In genomic region chr3:143605661-143605950, GRCh38 we compare ENCODE assay signal across 26 cellular contexts.
DNase-seq lines count a peak whose midpoint lies in the region; ATAC-seq lines count a peak whose summit lies in the region.
"Had no signal": no experiment of that assay in that cellular context is flagged by ENCODE, and none has a peak within 500 bp of the region (broad histone marks: within the 10 kb centered on the region; RNA-seq: fewer than 3 reads in every experiment).

No MANE protein-coding gene starts in this region.

- no peak overlapping the region for H3K4me3 Mint-ChIP-seq in stimulated activated naive CD8-positive, alpha-beta T cell treated with anti-CD3 and anti-CD28 coated beads, Interleukin-15, amount 100 ng/mL, for 72 hours
- H3K4me3 Mint-ChIP-seq: activated T-cell treated with anti-CD3 and anti-CD28 coated beads, Interleukin-2, amount 50 U/mL, for 24 hours; T-cell had no signal

- DNase-seq in amniotic epithelial cell (ENCODE audit: low read depth), result peak; percentile 27
- no peak for DNase-seq in NCI-H1436 treated with DMSO at 0.1 percent for 48 hours (lab: John Stamatoyannopoulos, UW)
- DNase-seq in amygdala (lab: John Stamatoyannopoulos, UW), result no peak
- DNase-seq in stimulated activated naive CD8-positive, alpha-beta T cell treated with anti-CD3 and anti-CD28 coated beads, Interleukin-15, amount 100 ng/mL, for 72 hours, result no peak
- DNase-seq: activated CD4-positive, alpha-beta T cell treated with anti-CD3 and anti-CD28 coated beads for 4 hours; activated naive CD4-positive, alpha-beta T cell; activated T-cell treated with anti-CD3 and anti-CD28 coated beads, Interleukin-2, amount 50 U/mL, for 24 hours; amniotic stem cell; COR-L47; DMS79; effector memory CD4-positive, alpha-beta T cell; erythroblast; heart left ventricle; KG1; MV-4-11; NCI-H1694 treated with DMSO at 0.1 percent for 48 hours; NCI-H524 treated with DMSO at 0.1 percent for 48 hours; nucleus accumbens; SJCRH30; T-cell; upper lobe of left lung had no signal

- no peaks in the 10 kb centered on the region for H3K27me3 Mint-ChIP-seq in stimulated activated naive CD8-positive, alpha-beta T cell treated with anti-CD3 and anti-CD28 coated beads, Interleukin-15, amount 100 ng/mL, for 72 hours
- H3K27me3 Mint-ChIP-seq: activated T-cell treated with anti-CD3 and anti-CD28 coated beads, Interleukin-2, amount 50 U/mL, for 24 hours; T-cell had no signal

- ATAC-seq in GM21390 (IDR thresholded peaks at IDR 0.05; ENCODE audit: unreplicated experiment) (peak; percentile 18), HG02981 (IDR thresholded peaks at IDR 0.05; ENCODE audit: unreplicated experiment) (peak; percentile 28), GM18909 (IDR thresholded peaks at IDR 0.05; ENCODE audit: poor library complexity, unreplicated experiment) (no peak)
- no peak for ATAC-seq in stimulated activated naive CD8-positive, alpha-beta T cell treated with anti-CD3 and anti-CD28 coated beads, Interleukin-15, amount 100 ng/mL, for 72 hours
- ATAC-seq: A549, heart left ventricle, T-cell had no signal

- no peaks in the 10 kb centered on the region for H3K9me3 Mint-ChIP-seq in stimulated activated naive CD8-positive, alpha-beta T cell treated with anti-CD3 and anti-CD28 coated beads, Interleukin-15, amount 100 ng/mL, for 72 hours
- H3K9me3 Mint-ChIP-seq: activated T-cell treated with anti-CD3 and anti-CD28 coated beads, Interleukin-2, amount 50 U/mL, for 24 hours; T-cell had no signal

- no peak overlapping the region for H3K9ac ChIP-seq in BLaER1 treated with 17β-estradiol and CSF1 and Interleukin-3, amounts not matched to agents 10 nM and 100 nM

- H3K4me1 Mint-ChIP-seq in stimulated activated naive CD8-positive, alpha-beta T cell treated with anti-CD3 and anti-CD28 coated beads, Interleukin-15, amount 100 ng/mL, for 72 hours, result no peaks in the 10 kb centered on the region

- 0 out of 22 replicates have a peak, but pooled peaks cover 0 to 4% (median 0%) of the 10 kb centered on the region in 11 experiments for H4K20me1 ChIP-seq in BLaER1 treated with 17β-estradiol and CSF1 and Interleukin-3, amounts not matched to agents 10 nM and 100 nM

- H3K27ac ChIP-seq in BLaER1 treated with 17β-estradiol and CSF1 and Interleukin-3, amounts not matched to agents 10 nM and 100 nM, result no peak overlapping the region
- H3K27ac ChIP-seq: A549, heart left ventricle, SJCRH30, upper lobe of left lung had no signal

- 0 out of 22 replicates have a peak, but pooled peaks cover 0 to 4% (median 0%) of the 10 kb centered on the region in 11 experiments for H3K9me3 ChIP-seq in BLaER1 treated with 17β-estradiol and CSF1 and Interleukin-3, amounts not matched to agents 10 nM and 100 nM (replicated peaks in 1 of 11)
- H3K9me3 ChIP-seq: A549, heart left ventricle, SJCRH30, upper lobe of left lung had no signal

- no peaks in the 10 kb centered on the region for H3K27me3 ChIP-seq in BLaER1 treated with 17β-estradiol and CSF1 and Interleukin-3, amounts not matched to agents 10 nM and 100 nM
- H3K27me3 ChIP-seq: heart left ventricle, SJCRH30, upper lobe of left lung had no signal

- H3K27ac Mint-ChIP-seq in stimulated activated naive CD8-positive, alpha-beta T cell treated with anti-CD3 and anti-CD28 coated beads, Interleukin-15, amount 100 ng/mL, for 72 hours, result no peak overlapping the region
- H3K27ac Mint-ChIP-seq: activated T-cell treated with anti-CD3 and anti-CD28 coated beads, Interleukin-2, amount 50 U/mL, for 24 hours; T-cell had no signal

- peak overlapping the region; percentile 27 to 62 (median 40); a peak in 14 of 22 replicates for H3K4me2 ChIP-seq in BLaER1 treated with 17β-estradiol and CSF1 and Interleukin-3, amounts not matched to agents 10 nM and 100 nM
- H3K4me2 ChIP-seq: A549 had no signal

- peaks cover 18 to 37% (median 25%) of the 10 kb centered on the region in 10 experiments for H3K4me1 ChIP-seq in BLaER1 treated with 17β-estradiol and CSF1 and Interleukin-3, amounts not matched to agents 10 nM and 100 nM
- H3K4me1 ChIP-seq: A549, SJCRH30 had no signal

- H3K36me3 ChIP-seq in BLaER1 treated with 17β-estradiol and CSF1 and Interleukin-3, amounts not matched to agents 10 nM and 100 nM, result peaks cover 0 to 39% (median 0%) of the 10 kb centered on the region in 11 experiments; a peak in 4 of 22 replicates
- H3K36me3 ChIP-seq: heart left ventricle, SJCRH30, upper lobe of left lung had no signal

- no peak overlapping the region for H3K4me3 ChIP-seq in BLaER1 treated with 17β-estradiol and CSF1 and Interleukin-3, amounts not matched to agents 10 nM and 100 nM
- H3K4me3 ChIP-seq: A549, heart left ventricle, SJCRH30, upper lobe of left lung had no signal

Comparison
In these comparisons a context has a peak if more than half of its experiments do, and no peak if none do; other contexts are left out.
1. ATAC-seq: peak in GM21390 (single experiment) and HG02981 (single experiment); none in GM18909 (single experiment) and stimulated activated naive CD8-positive, alpha-beta T cell treated with anti-CD3 and anti-CD28 coated beads, Interleukin-15, amount 100 ng/mL, for 72 hours (single experiment).